25 cellular contexts compared by ENCODE assay signal in the genomic region with DNA sequence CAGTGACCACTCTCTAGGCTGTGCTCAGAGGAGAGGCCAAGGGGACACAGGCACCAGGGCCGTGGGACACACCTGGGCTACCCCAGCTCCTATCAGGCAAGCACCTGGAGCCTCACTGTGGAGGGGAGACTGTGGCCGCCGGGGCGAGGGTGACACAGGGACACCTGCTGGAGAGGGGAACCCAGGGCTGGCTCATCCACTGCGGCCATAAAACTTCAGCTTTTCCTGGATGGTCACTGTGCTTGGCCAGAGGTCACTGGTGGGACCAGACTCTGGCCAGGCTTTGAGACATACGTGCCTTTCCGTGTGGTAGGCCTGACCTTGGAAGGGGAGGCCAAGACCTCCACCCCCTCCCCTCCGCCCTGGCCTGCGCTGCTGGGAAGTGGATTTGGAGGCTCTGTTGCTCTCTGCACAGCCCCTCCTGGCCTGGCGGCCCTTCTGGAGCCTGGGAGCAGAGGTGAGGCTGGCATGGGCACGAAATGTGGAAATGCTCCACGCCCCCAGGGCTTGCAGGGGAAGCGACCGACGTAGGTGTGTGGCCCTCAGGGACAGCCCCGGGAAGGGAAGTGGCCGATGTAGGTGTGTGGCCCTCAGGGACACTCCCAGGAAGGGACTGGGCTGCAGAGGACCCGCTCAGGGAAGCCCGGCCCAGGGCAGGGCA. TPM values are rescaled to one million over a fixed set of nuclear protein-coding genes. Genes with fewer than 3 reads are reported as not detected.
"Had no signal": no experiment of that assay in that cellular context is flagged by ENCODE, and none has a peak within 500 bp of the region (broad histone marks: within the 10 kb centered on the region; RNA-seq: fewer than 3 reads in every experiment).

No MANE protein-coding gene starts in this region.

- H3K27me3 Mint-ChIP-seq: activated CD4-positive, alpha-beta T cell treated with anti-CD3 and anti-CD28 coated beads, Interleukin-2, amount 10 ng/mL, durations not matched to agents 24 days and 14 days had no signal

- H3K4me3 Mint-ChIP-seq: activated CD4-positive, alpha-beta T cell treated with anti-CD3 and anti-CD28 coated beads, Interleukin-2, amount 10 ng/mL, durations not matched to agents 24 days and 14 days; activated CD8-positive, alpha-beta T cell treated with anti-CD3 and anti-CD28 coated beads, Interleukin-2, amount 10 ng/mL, durations not matched to agents 7 days and 5 days; activated naive CD4-positive, alpha-beta T cell treated with anti-CD3 and anti-CD28 coated beads, Interleukin-2, amount 10 ng/mL, durations not matched to agents 7 days and 5 days; dendritic cell treated with granulocyte-macrophage colony-stimulating factor and Interleukin-4, amounts not matched to agents 40 ng/mL and 50 ng/mL, for 4 days had no signal

- H3K4me3 ChIP-seq: breast epithelium, esophagus muscularis mucosa, gastroesophageal sphincter, lung, tibial artery, vagina had no signal

- H3K9me3 Mint-ChIP-seq: activated CD4-positive, alpha-beta T cell treated with anti-CD3 and anti-CD28 coated beads, Interleukin-2, amount 10 ng/mL, durations not matched to agents 24 days and 14 days; dendritic cell treated with granulocyte-macrophage colony-stimulating factor and Interleukin-4, amounts not matched to agents 40 ng/mL and 50 ng/mL, for 4 days had no signal

- H3K27ac ChIP-seq: breast epithelium, esophagus muscularis mucosa, gastroesophageal sphincter, tibial artery, vagina had no signal

- H3K36me3 ChIP-seq: breast epithelium, esophagus muscularis mucosa, gastroesophageal sphincter, tibial artery, vagina had no signal

- H3K4me1 Mint-ChIP-seq: activated CD4-positive, alpha-beta T cell treated with anti-CD3 and anti-CD28 coated beads, Interleukin-2, amount 10 ng/mL, durations not matched to agents 24 days and 14 days; activated naive CD4-positive, alpha-beta T cell treated with anti-CD3 and anti-CD28 coated beads, Interleukin-2, amount 10 ng/mL, durations not matched to agents 7 days and 5 days had no signal

- H3K27me3 ChIP-seq: vagina had no signal

- H3K27ac Mint-ChIP-seq: activated CD4-positive, alpha-beta T cell treated with anti-CD3 and anti-CD28 coated beads, Interleukin-2, amount 10 ng/mL, durations not matched to agents 24 days and 14 days; activated CD8-positive, alpha-beta T cell treated with anti-CD3 and anti-CD28 coated beads, Interleukin-2, amount 10 ng/mL, durations not matched to agents 7 days and 5 days; activated naive CD4-positive, alpha-beta T cell treated with anti-CD3 and anti-CD28 coated beads, Interleukin-2, amount 10 ng/mL, durations not matched to agents 7 days and 5 days; dendritic cell treated with granulocyte-macrophage colony-stimulating factor and Interleukin-4, amounts not matched to agents 40 ng/mL and 50 ng/mL, for 4 days had no signal

- ATAC-seq: activated CD8-positive, alpha-beta T cell treated with anti-CD3 and anti-CD28 coated beads, Interleukin-2, amount 10 ng/mL, durations not matched to agents 7 days and 5 days; gastroesophageal sphincter; stimulated activated naive CD8-positive, alpha-beta T cell treated with anti-CD3 and anti-CD28 coated beads, Interleukin-15, Interleukin-2, amounts not matched to agents 100 U/mL and 50 U/mL, for 24 hours had no signal

- H3K36me3 Mint-ChIP-seq: activated naive CD4-positive, alpha-beta T cell treated with anti-CD3 and anti-CD28 coated beads, Interleukin-2, amount 10 ng/mL, durations not matched to agents 7 days and 5 days had no signal

- DNase-seq: activated CD4-positive, alpha-beta T cell treated with anti-CD3 and anti-CD28 coated beads, Interleukin-2, amount 10 ng/mL, durations not matched to agents 24 days and 14 days; activated CD4-positive, CD25-positive, alpha-beta regulatory T cell; activated CD8-positive, alpha-beta T cell treated with anti-CD3 and anti-CD28 coated beads, Interleukin-2, amount 10 ng/mL, durations not matched to agents 7 days and 5 days; activated effector memory CD4-positive, alpha-beta T cell treated with Interleukin-2 at 50 U/mL for 16 hours; activated naive CD4-positive, alpha-beta T cell treated with anti-CD3 and anti-CD28 coated beads, Interleukin-2, amount 10 ng/mL, durations not matched to agents 7 days and 5 days; activated T-cell treated with anti-CD3 and anti-CD28 coated beads, Interleukin-2, amount 50 U/mL, for 48 hours; effector CD8-positive, alpha-beta T cell; midbrain; retina; stimulated activated CD4-positive, alpha-beta T cell treated with anti-CD3 and anti-CD28 coated beads, Interleukin-2, amount 100 ng/mL, for 24 hours; stimulated activated naive CD8-positive, alpha-beta T cell treated with anti-CD3 and anti-CD28 coated beads, Interleukin-15, Interleukin-2, amounts not matched to agents 100 U/mL and 50 U/mL, for 24 hours; substantia nigra; tibial artery had no signal

- H3K9me3 ChIP-seq: breast epithelium, esophagus muscularis mucosa, tibial artery, vagina had no signal

- H3K4me1 ChIP-seq: breast epithelium, esophagus muscularis mucosa, gastroesophageal sphincter, tibial artery, vagina had no signal

RNA-seq across cellular contexts. Expression of gene BHLHE23, which starts 42.9 kb away (rescaled TPM):
- total RNA-seq: activated CD4-positive, alpha-beta T cell treated with anti-CD3 and anti-CD28 coated beads, Interleukin-2, amount 10 ng/mL, durations not matched to agents 24 days and 14 days; activated CD8-positive, alpha-beta T cell treated with anti-CD3 and anti-CD28 coated beads, Interleukin-2, amount 10 ng/mL, durations not matched to agents 7 days and 5 days; astrocyte; breast epithelium; cerebellum; esophagus muscularis mucosa; gastroesophageal sphincter; lung; omental fat pad; posterior vena cava; vagina had no signal
- polyA plus RNA-seq: adipose tissue, lung, neural cell had no signal
